ENCODE assay signal across 35 cellular contexts in genomic region chr2:201308914-201309313, GRCh38. TPM values are rescaled to one million over a fixed set of nuclear protein-coding genes. Genes with fewer than 3 reads are reported as not detected.
A peak's percentile ranks its signal among the peaks of the same experiment; 100 is the strongest.
DNase-seq lines count a peak whose midpoint lies in the region; ATAC-seq, FAIRE-seq and TF ChIP-seq lines count a peak whose summit lies in the region.
"Had no signal": no experiment of that assay in that cellular context is flagged by ENCODE, and none has a peak within 500 bp of the region (broad histone marks: within the 10 kb centered on the region; RNA-seq: fewer than 3 reads in every experiment).

No MANE protein-coding gene starts in this region.

- H3K4me2 ChIP-seq in HepG2 (ENCODE audit: low read depth, low read length) = no peak overlapping the region
- no peak overlapping the region for H3K4me2 ChIP-seq in A549
- H3K4me2 ChIP-seq: BLaER1; BLaER1 treated with 17β-estradiol and CSF1 and Interleukin-3, amounts not matched to agents 10 nM and 100 nM had no signal

- TF ChIP-seq POLR2A in HepG2 (IDR thresholded peaks at IDR 0.05; ENCODE audit: insufficient read depth in 1 of 2, low read depth in 2 of 2, low read length in 2 of 2) (no peak), right lobe of liver (IDR thresholded peaks at IDR 0.05) (no peak), A549 (IDR thresholded peaks at IDR 0.05; ENCODE audit: low read length) (no peak)

- POLR2A ChIA-PET in HepG2 (lab: Yijun Ruan, JAX) (no interaction called here), A549 (lab: Yijun Ruan, JAX) (no interaction called here)

- H3K27ac ChIP-seq in HepG2 (ENCODE audit: extremely low read length, insufficient read depth, low read length) (no peak overlapping the region), right lobe of liver (no peak overlapping the region), A549 (no peak overlapping the region)
- H3K27ac ChIP-seq: 22Rv1; BLaER1; BLaER1 treated with 17β-estradiol and CSF1 and Interleukin-3, amounts not matched to agents 10 nM and 100 nM; C4-2B had no signal

- H3K9me3 ChIP-seq in HepG2 (ENCODE audit: low read length) (no peaks in the 10 kb centered on the region), right lobe of liver (no peaks in the 10 kb centered on the region), A549 (peaks cover 3% of the 10 kb centered on the region; the same call in 2 of the 3 replicates)
- H3K9me3 ChIP-seq: BE2C, Caco-2 had no signal

- H3K27ac Mint-ChIP-seq in endothelial cell (ENCODE audit: unreplicated experiment) (no peak overlapping the region), Calu3 (ENCODE audit: unreplicated experiment) (no peak overlapping the region)
- H3K27ac Mint-ChIP-seq: B cell; CD14-positive monocyte; CD4-positive, alpha-beta memory T cell; CD4-positive, alpha-beta T cell; CD4-positive, CD25-positive, alpha-beta regulatory T cell; CD8-positive, alpha-beta memory T cell; CD8-positive, alpha-beta T cell had no signal

- no peak overlapping the region for H3K4me3 ChIP-seq in HepG2 (replicated peaks in 1 of 3; ENCODE audit: insufficient read depth in 1 of 3, low read depth in 2 of 3, low read length in 3 of 3)
- H3K4me3 ChIP-seq in right lobe of liver = no peak overlapping the region
- no peak overlapping the region for H3K4me3 ChIP-seq in A549
- H3K4me3 ChIP-seq: BLaER1; BLaER1 treated with 17β-estradiol and CSF1 and Interleukin-3, amounts not matched to agents 10 nM and 100 nM had no signal

- 19% methylated on average over 3 of the region's 3 CpGs for WGBS in HepG2 (ENCODE audit: low lambda C conversion rate)
- 87% methylated on average over 3 of the region's 3 CpGs for WGBS in right lobe of liver (ENCODE audit: insufficient coverage, low coverage, low lambda C conversion rate, missing lambda C conversion rate)
- 53% methylated on average over 3 of the region's 3 CpGs for WGBS in A549 (ENCODE audit: missing lambda C conversion rate)

- in situ Hi-C loops in HepG2 (cut with HindIII; ENCODE audit: extremely low pct_ligation_motif_present, low pct_unique_long_range_greater_than_20kb) = no loop called here

- intact Hi-C loops in HepG2 (cut with micrococcal nuclease; ENCODE audit: unreplicated experiment) = no loop called here
- intact Hi-C loops in right lobe of liver (cut with DNase I) = no loop called here
- intact Hi-C loops in Calu3 (cut with micrococcal nuclease; ENCODE audit: unreplicated experiment) = no loop called here

- CTCF ChIA-PET in HepG2 (lab: Yijun Ruan, JAX; ENCODE audit: low intra/inter-chr PET ratio, low total read pairs) (no interaction called here), A549 (lab: Yijun Ruan, JAX) (interaction anchor here (1.4 kb wide), 1 partner anchor 15 kb away, joined by 3 read pairs; no protein-coding TSS in a partner anchor), Calu3 (lab: Charles Lee) (no interaction called here)

- no peaks in the 10 kb centered on the region for H3K4me1 Mint-ChIP-seq in endothelial cell (ENCODE audit: unreplicated experiment)
- H3K4me1 Mint-ChIP-seq in Calu3 (ENCODE audit: low read depth, unreplicated experiment) = no peaks in the 10 kb centered on the region
- H3K4me1 Mint-ChIP-seq: B cell; CD14-positive monocyte; CD4-positive, alpha-beta memory T cell; CD4-positive, CD25-positive, alpha-beta regulatory T cell; CD8-positive, alpha-beta memory T cell had no signal

- no TSS peak for BruUV-seq in HepG2 (replicated peaks; lab: Mats Ljungman, UMichigan)
- BruUV-seq in Calu3 (replicated peaks; lab: Mats Ljungman, UMichigan) = no TSS peak

- H3K9ac ChIP-seq in HepG2 (ENCODE audit: insufficient read depth, low read depth, low read length) = no peak overlapping the region
- H3K9ac ChIP-seq: BLaER1; BLaER1 treated with 17β-estradiol and CSF1 and Interleukin-3, amounts not matched to agents 10 nM and 100 nM had no signal

- no peaks in the 10 kb centered on the region for H4K20me1 ChIP-seq in HepG2 (ENCODE audit: insufficient read depth, low read length)
- H4K20me1 ChIP-seq: BLaER1; BLaER1 treated with 17β-estradiol and CSF1 and Interleukin-3, amounts not matched to agents 10 nM and 100 nM had no signal

- H3K36me3 Mint-ChIP-seq in endothelial cell (ENCODE audit: low read depth, unreplicated experiment) (peaks cover 4% of the 10 kb centered on the region), Calu3 (ENCODE audit: insufficient read depth, unreplicated experiment) (no peaks in the 10 kb centered on the region)

- no peak for TF ChIP-seq CTCF in HepG2 (CRISPR knock-in tag; IDR thresholded peaks at IDR 0.05)
- no peak for TF ChIP-seq CTCF in right lobe of liver (IDR thresholded peaks at IDR 0.05)
- TF ChIP-seq CTCF in A549 (IDR thresholded peaks at IDR 0.05) = no peak
- TF ChIP-seq CTCF in endothelial cell (IDR thresholded peaks at IDR 0.05; ENCODE audit: unreplicated experiment) = no peak
- TF ChIP-seq CTCF in Calu3 (IDR thresholded peaks at IDR 0.05; ENCODE audit: unreplicated experiment) = no peak

- H3K4me1 ChIP-seq in HepG2 (ENCODE audit: insufficient read depth, low read length) (no peaks in the 10 kb centered on the region), right lobe of liver (no peaks in the 10 kb centered on the region), A549 (no peaks in the 10 kb centered on the region)
- H3K4me1 ChIP-seq: BE2C; BLaER1; BLaER1 treated with 17β-estradiol and CSF1 and Interleukin-3, amounts not matched to agents 10 nM and 100 nM; Caco-2 had no signal

- H3K27me3 Mint-ChIP-seq in endothelial cell (ENCODE audit: unreplicated experiment) (peaks cover 2% of the 10 kb centered on the region), Calu3 (ENCODE audit: unreplicated experiment) (no peaks in the 10 kb centered on the region)
- H3K27me3 Mint-ChIP-seq: B cell; CD4-positive, alpha-beta memory T cell; CD4-positive, alpha-beta T cell; CD4-positive, CD25-positive, alpha-beta regulatory T cell; CD8-positive, alpha-beta memory T cell had no signal

- H3K79me2 ChIP-seq in HepG2 (ENCODE audit: insufficient read depth, low read length) = no peaks in the 10 kb centered on the region

- H3K4me3 Mint-ChIP-seq in endothelial cell (ENCODE audit: unreplicated experiment) = peak overlapping the region; percentile 4
- no peak overlapping the region for H3K4me3 Mint-ChIP-seq in Calu3 (ENCODE audit: low read depth, unreplicated experiment)
- H3K4me3 Mint-ChIP-seq: B cell; CD14-positive monocyte; CD4-positive, alpha-beta memory T cell; CD4-positive, alpha-beta T cell; CD4-positive, CD25-positive, alpha-beta regulatory T cell; CD8-positive, alpha-beta memory T cell; CD8-positive, alpha-beta T cell had no signal

- TF ChIP-seq RAD21 in HepG2 (CRISPR knock-in tag; IDR thresholded peaks at IDR 0.05) (no peak), A549 (conservative IDR thresholded peaks at IDR 0.05 in 1 of 2, IDR thresholded peaks at IDR 0.05 in 1 of 2) (no peak)

- no peak for TF ChIP-seq EP300 in HepG2 (IDR thresholded peaks at IDR 0.05; ENCODE audit: low read depth in 2 of 2, low read length in 2 of 2)
- TF ChIP-seq EP300 in HepG2 (CRISPR knock-in tag; IDR thresholded peaks at IDR 0.05; ENCODE audit: borderline replicate concordance) = no peak
- TF ChIP-seq EP300 in A549 (IDR thresholded peaks at IDR 0.05) = no peak

- FAIRE-seq in HepG2 (lab: Jason Lieb, UNC) (no peak), A549 (lab: Jason Lieb, UNC) (no peak)
- FAIRE-seq: A204.1, D721Med had no signal

- H2AFZ ChIP-seq in HepG2 (ENCODE audit: low read length) = no peak overlapping the region

- DNase-seq in HepG2 (ENCODE audit: low spot score) (no peak), right lobe of liver (no peak), A549 (ENCODE audit: low read depth in 1 of 2, low spot score in 1 of 2) (no peak), endothelial cell (ENCODE audit: low spot score) (no peak), Calu3 (no peak), NCI-H345 treated with DMSO at 0.1 percent for 48 hours (lab: John Stamatoyannopoulos, UW; ENCODE audit: unreplicated experiment) (no peak)
- DNase-seq: 8988T; ACHN; AML-193; BE2C; C1 segment of cervical spinal cord; Caco-2; CD4-positive, alpha-beta memory T cell; CD4-positive, alpha-beta T cell; CD4-positive, CD25-positive, alpha-beta regulatory T cell; CD8-positive, alpha-beta memory T cell; CD8-positive, alpha-beta T cell; COR-L47; DMS 273 treated with DMSO at 0.1 percent for 48 hours; DMS153; DMS53; DMS79; DMS79 treated with DMSO at 0.1 percent for 48 hours; DND-41; EL had no signal

- ATAC-seq in HepG2 = no peak
- ATAC-seq in right lobe of liver = no peak
- ATAC-seq in A549 = no peak
- ATAC-seq: CD8-positive, alpha-beta T cell had no signal

- H3K9me3 Mint-ChIP-seq in endothelial cell (ENCODE audit: unreplicated experiment) (no peaks in the 10 kb centered on the region), Calu3 (ENCODE audit: low read depth, unreplicated experiment) (no peaks in the 10 kb centered on the region)

- H3K27me3 ChIP-seq in HepG2 (ENCODE audit: control insufficient read depth in 1 of 2, insufficient read depth in 2 of 2, low read length in 2 of 2) = peaks cover 0 to 11% of the 10 kb centered on the region in 2 experiments; a peak in 2 of 5 replicates
- H3K27me3 ChIP-seq in right lobe of liver = no peaks in the 10 kb centered on the region
- H3K27me3 ChIP-seq: BE2C; BLaER1; BLaER1 treated with 17β-estradiol and CSF1 and Interleukin-3, amounts not matched to agents 10 nM and 100 nM had no signal

- H3K36me3 ChIP-seq in HepG2 (replicated peaks in 1 of 2; ENCODE audit: control insufficient read depth in 1 of 2, insufficient read depth in 2 of 2, low read length in 2 of 2) (no peaks in the 10 kb centered on the region), right lobe of liver (no peaks in the 10 kb centered on the region)
- H3K36me3 ChIP-seq: BE2C, BLaER1 had no signal

RNA-seq across cellular contexts. Expression of gene FLACC1, which starts 48.2 kb away (rescaled TPM):
- total RNA-seq in HepG2 (2016; rRNA removed; fragmentation: Illumina TruSeq; extraction: Trizol) (0.29 and 0.35 TPM in 2 replicates), right lobe of liver (1 to 10 TPM in 1 of 6 experiments, under 1 TPM in 5; 0.74 to 2.0 (median 0.91) TPM), endothelial cell (ENCODE audit: unreplicated experiment) (1.1 TPM), Calu3 (2022) (1.2 and 1.4 TPM in 2 replicates)
- 1.4 and 2.2 TPM in 2 replicates for total RNA-seq in HepG2 (2016; cell fraction: cytosol; rRNA removed; fragmentation: Illumina TruSeq; extraction: Trizol; ENCODE audit: low read depth)
- total RNA-seq in HepG2 (2016; cell fraction: insoluble cytoplasmic fraction; rRNA removed; fragmentation: Illumina TruSeq; extraction: Trizol) = 0.63 TPM in 1 of 2 replicates, not detected in the other
- 0.65 and 1.1 TPM in 2 replicates for total RNA-seq in HepG2 (2016; cell fraction: membrane; rRNA removed; fragmentation: Illumina TruSeq; extraction: Trizol)
- 0.78 and 1.5 TPM in 2 replicates for total RNA-seq in HepG2 (2016; cell fraction: nucleus; rRNA removed; fragmentation: Illumina TruSeq; extraction: Trizol)
- polyA plus RNA-seq in HepG2 (2011; rRNA removed) (0.51 and 0.59 TPM in 2 replicates), A549 (2011; rRNA removed) (0.36 and 0.38 TPM in 2 replicates), A549 (2017; fragmentation: RNase III; extraction: RNeasy Plus Mini Kit Qiagen cat#74134 plus additional on column Dnase treatment) (0.07 to 0.26 TPM (median 0.09 TPM) in 3 replicates)
- not detected in 2 replicates for polyA plus RNA-seq in HepG2 (2011; cell fraction: cytosol; rRNA removed)
- 0.19 and 0.93 TPM in 2 replicates for polyA plus RNA-seq in HepG2 (2011; cell fraction: nucleus; rRNA removed)
- polyA plus RNA-seq in HepG2 (2012) = 0.19 and 0.97 TPM in 2 replicates
- not detected in 2 replicates for polyA plus RNA-seq in HepG2 (2016; cell fraction: cytosol; fragmentation: Illumina TruSeq; extraction: Trizol; ENCODE audit: low read depth)
- not detected in 2 replicates for polyA plus RNA-seq in HepG2 (2016; cell fraction: insoluble cytoplasmic fraction; fragmentation: Illumina TruSeq; extraction: Trizol; ENCODE audit: low read depth)
- polyA plus RNA-seq in HepG2 (2016; cell fraction: membrane; fragmentation: Illumina TruSeq; extraction: Trizol; ENCODE audit: low read depth) = not detected in 2 replicates
- polyA plus RNA-seq in HepG2 (2016; cell fraction: nucleus; fragmentation: Illumina TruSeq; extraction: Trizol; ENCODE audit: insufficient read depth, low read depth) = 1.7 TPM in 2 replicates
- 0.20 and 0.68 TPM in 2 replicates for polyA minus RNA-seq in HepG2 (2011; rRNA and poly(A)+ RNA removed; ENCODE audit: low replicate concordance)
- not detected in 2 replicates for polyA minus RNA-seq in HepG2 (2011; cell fraction: cytosol; rRNA and poly(A)+ RNA removed)
- polyA minus RNA-seq in HepG2 (2011; cell fraction: nucleus; rRNA and poly(A)+ RNA removed) = 0.99 and 1.0 TPM in 2 replicates
- polyA plus RNA-seq in A549 (2012; cell fraction: cytosol; rRNA removed) = 0.03 TPM in 1 of 2 replicates, not detected in the other
- 0.17 TPM in 1 of 2 replicates, not detected in the other for polyA plus RNA-seq in A549 (2012; cell fraction: nucleus; rRNA removed)
- 0.29 TPM in 1 of 2 replicates, not detected in the other for polyA minus RNA-seq in A549 (2011; rRNA and poly(A)+ RNA removed)
- total RNA-seq: A172, Daoy had no signal

RNA-seq across cellular contexts. Expression of gene CASP8, which starts 48.6 kb away (rescaled TPM):
- 52.8 and 60.9 TPM in 2 replicates for total RNA-seq in HepG2 (2016; rRNA removed; fragmentation: Illumina TruSeq; extraction: Trizol)
- total RNA-seq in HepG2 (2016; cell fraction: cytosol; rRNA removed; fragmentation: Illumina TruSeq; extraction: Trizol; ENCODE audit: low read depth) = 4.5 and 4.7 TPM in 2 replicates
- total RNA-seq in HepG2 (2016; cell fraction: insoluble cytoplasmic fraction; rRNA removed; fragmentation: Illumina TruSeq; extraction: Trizol) = 53.5 and 59.7 TPM in 2 replicates
- total RNA-seq in HepG2 (2016; cell fraction: membrane; rRNA removed; fragmentation: Illumina TruSeq; extraction: Trizol) = 8.5 and 10.6 TPM in 2 replicates
- total RNA-seq in HepG2 (2016; cell fraction: nucleus; rRNA removed; fragmentation: Illumina TruSeq; extraction: Trizol) = 51.8 and 63.9 TPM in 2 replicates
- polyA plus RNA-seq in HepG2 (2011; rRNA removed) = 25.0 and 28.0 TPM in 2 replicates
- polyA plus RNA-seq in HepG2 (2011; cell fraction: cytosol; rRNA removed) = 10.5 and 15.9 TPM in 2 replicates
- 57.5 and 66.0 TPM in 2 replicates for polyA plus RNA-seq in HepG2 (2011; cell fraction: nucleus; rRNA removed)
- 20.2 and 27.3 TPM in 2 replicates for polyA plus RNA-seq in HepG2 (2012)
- 1.3 and 1.7 TPM in 2 replicates for polyA plus RNA-seq in HepG2 (2016; cell fraction: cytosol; fragmentation: Illumina TruSeq; extraction: Trizol; ENCODE audit: low read depth)
- 45.6 and 48.1 TPM in 2 replicates for polyA plus RNA-seq in HepG2 (2016; cell fraction: insoluble cytoplasmic fraction; fragmentation: Illumina TruSeq; extraction: Trizol; ENCODE audit: low read depth)
- 4.1 and 5.4 TPM in 2 replicates for polyA plus RNA-seq in HepG2 (2016; cell fraction: membrane; fragmentation: Illumina TruSeq; extraction: Trizol; ENCODE audit: low read depth)
- polyA plus RNA-seq in HepG2 (2016; cell fraction: nucleus; fragmentation: Illumina TruSeq; extraction: Trizol; ENCODE audit: insufficient read depth, low read depth) = 61.4 and 62.4 TPM in 2 replicates
- 16.2 and 17.9 TPM in 2 replicates for polyA minus RNA-seq in HepG2 (2011; rRNA and poly(A)+ RNA removed; ENCODE audit: low replicate concordance)
- polyA minus RNA-seq in HepG2 (2011; cell fraction: cytosol; rRNA and poly(A)+ RNA removed) = 16.5 and 18.2 TPM in 2 replicates
- polyA minus RNA-seq in HepG2 (2011; cell fraction: nucleus; rRNA and poly(A)+ RNA removed) = 43.9 and 54.2 TPM in 2 replicates
- 10 to 100 TPM in 5 of 6 experiments, 1 to 10 TPM in 1; 8.8 to 14.8 (median 11.5) TPM for total RNA-seq in right lobe of liver
- 57.9 and 65.2 TPM in 2 replicates for polyA plus RNA-seq in A549 (2011; rRNA removed)
- 18.9 and 20.0 TPM in 2 replicates for polyA plus RNA-seq in A549 (2012; cell fraction: cytosol; rRNA removed)
- polyA plus RNA-seq in A549 (2012; cell fraction: nucleus; rRNA removed) = 38.1 and 73.7 TPM in 2 replicates
- polyA plus RNA-seq in A549 (2017; fragmentation: RNase III; extraction: RNeasy Plus Mini Kit Qiagen cat#74134 plus additional on column Dnase treatment) = 39.0 to 40.2 TPM (median 40.0 TPM) in 3 replicates
- 35.2 and 35.4 TPM in 2 replicates for polyA minus RNA-seq in A549 (2011; rRNA and poly(A)+ RNA removed)
- 14.9 TPM for total RNA-seq in endothelial cell (ENCODE audit: unreplicated experiment)
- 67.1 and 87.6 TPM in 2 replicates for total RNA-seq in Calu3 (2022)

Comparison
In these comparisons a context has a peak if more than half of its experiments do, and no peak if none do; other contexts are left out.
1. Of the 38 proteins assayed by ChIP-seq in both HepG2 and A549: peak only in HepG2: none; only in A549: none; in both: MAFK; in neither: 37.